In genomic region chr15:48273047-48273446, GRCh38 we compare ENCODE assay signal across 17 cellular contexts. TPM values are rescaled to one million over a fixed set of nuclear protein-coding genes. Genes with fewer than 3 reads are reported as not detected.
A peak's percentile ranks its signal among the peaks of the same experiment; 100 is the strongest.
DNase-seq lines count a peak whose midpoint lies in the region; ATAC-seq and TF ChIP-seq lines count a peak whose summit lies in the region.
"Had no signal": no experiment of that assay in that cellular context is flagged by ENCODE, and none has a peak within 500 bp of the region (broad histone marks: within the 10 kb centered on the region; RNA-seq: fewer than 3 reads in every experiment).

No MANE protein-coding gene starts in this region.

- no peak overlapping the region for H3K9ac ChIP-seq in mesendoderm (ENCODE audit: low read length)

- peaks cover 5% of the 10 kb centered on the region for H3K4me1 Mint-ChIP-seq in GM23338
- H3K4me1 Mint-ChIP-seq: CD4-positive, alpha-beta memory T cell had no signal

- no peak overlapping the region for H2BK15ac ChIP-seq in mesendoderm (replicated peaks; ENCODE audit: low read depth)

- no peak overlapping the region for H3K4ac ChIP-seq in mesendoderm (ENCODE audit: low read depth, low read length)

- peak; percentile 34 for DNase-seq in GM23338 (ENCODE audit: low spot score)
- DNase-seq in NCI-H82 (lab: John Stamatoyannopoulos, UW): peak; percentile 83
- peak; percentile 35 for DNase-seq in WERI-Rb-1
- peak; percentile 70 for DNase-seq in mesendoderm
- DNase-seq in stimulated activated naive CD4-positive, alpha-beta T cell treated with Interleukin-2 at 50 U/mL for 16 hours (lab: John Stamatoyannopoulos, UW): no peak
- no peak for DNase-seq in cardiac septum (ENCODE audit: low spot score)
- DNase-seq in NCI-H1417 treated with DMSO at 0.1 percent for 48 hours (lab: John Stamatoyannopoulos, UW): no peak
- DNase-seq: C1 segment of cervical spinal cord; CD4-positive, alpha-beta memory T cell; COR-L47; DMS153; DND-41; GDM1; GOT3; HFFc6 had no signal

- H4K20me1 ChIP-seq in GM23338 (replicated peaks; ENCODE audit: insufficient read depth): no peaks in the 10 kb centered on the region

- H3K9me2 ChIP-seq in GM23338 (ENCODE audit: insufficient read depth): peaks cover 14% of the 10 kb centered on the region; the same call in 1 of the 2 replicates

- H4K5ac ChIP-seq in mesendoderm (ENCODE audit: low read length): no peak overlapping the region

- no peaks in the 10 kb centered on the region for H3K27me3 Mint-ChIP-seq in GM23338 (ENCODE audit: insufficient read depth, low read depth, poor library complexity)

- H3K4me3 Mint-ChIP-seq in GM23338: no peak overlapping the region
- H3K4me3 Mint-ChIP-seq: CD4-positive, alpha-beta memory T cell; HFFc6 had no signal

- no peaks in the 10 kb centered on the region for H3K36me3 Mint-ChIP-seq in GM23338 (ENCODE audit: low read depth)
- H3K36me3 Mint-ChIP-seq: CD4-positive, alpha-beta memory T cell had no signal

- ATAC-seq in GM23338 (no peak), HG02610 (IDR thresholded peaks at IDR 0.05; ENCODE audit: unreplicated experiment) (no peak)

- H3K23ac ChIP-seq in mesendoderm (ENCODE audit: low read length): no peak overlapping the region

- H4K8ac ChIP-seq in mesendoderm (ENCODE audit: low read depth, low read length): no peak overlapping the region

- H3K4me3 ChIP-seq in GM23338: no peak overlapping the region
- no peak overlapping the region for H3K4me3 ChIP-seq in WERI-Rb-1 (ENCODE audit: low read depth, low read length)
- H3K4me3 ChIP-seq in mesendoderm (ENCODE audit: low read length): no peak overlapping the region
- H3K4me3 ChIP-seq: HAP-1 had no signal

- no peaks in the 10 kb centered on the region for H3K9me3 Mint-ChIP-seq in GM23338
- H3K9me3 Mint-ChIP-seq: CD4-positive, alpha-beta memory T cell; HFFc6 had no signal

- no peak overlapping the region for H3K18ac ChIP-seq in mesendoderm (ENCODE audit: low read length)

- no peak overlapping the region for H3K27ac Mint-ChIP-seq in GM23338
- H3K27ac Mint-ChIP-seq: CD4-positive, alpha-beta memory T cell; HFFc6 had no signal

- intact Hi-C loops in cardiac septum (cut with DNase I): no loop called here

- H3K79me1 ChIP-seq in mesendoderm (ENCODE audit: low read length): no peaks in the 10 kb centered on the region

- H3K4me1 ChIP-seq in GM23338 (ENCODE audit: insufficient read depth): peaks cover 20% of the 10 kb centered on the region
- H3K4me1 ChIP-seq in mesendoderm (ENCODE audit: control insufficient read depth, low read depth, low read length): no peaks in the 10 kb centered on the region

- H2AK5ac ChIP-seq in mesendoderm (ENCODE audit: low read length): no peak overlapping the region

- H3K4me2 ChIP-seq in GM23338 (no peak overlapping the region), mesendoderm (ENCODE audit: low read length) (no peak overlapping the region)

- H3K36me3 ChIP-seq in GM23338 (ENCODE audit: insufficient read depth) (no peaks in the 10 kb centered on the region), WERI-Rb-1 (no peaks in the 10 kb centered on the region), mesendoderm (ENCODE audit: control insufficient read depth, insufficient read depth, low read length) (no peaks in the 10 kb centered on the region)
- H3K36me3 ChIP-seq: HAP-1 had no signal

- no peak overlapping the region for H2BK120ac ChIP-seq in mesendoderm (ENCODE audit: low read depth, low read length)

- H3K27ac ChIP-seq in GM23338 (ENCODE audit: low read depth) (no peak overlapping the region), WERI-Rb-1 (no peak overlapping the region), mesendoderm (ENCODE audit: low read depth, low read length) (no peak overlapping the region)

- H3K56ac ChIP-seq in mesendoderm (ENCODE audit: low read length): no peak overlapping the region

- WGBS in mesendoderm (ENCODE audit: extremely low coverage, insufficient coverage, low lambda C conversion rate): no CpG with 5 or more reads among the region's 4 CpGs

- H2AFZ ChIP-seq in GM23338: 0 out of 2 replicates have a peak overlapping the region, but pooled peaks have one; percentile 18

- no peaks in the 10 kb centered on the region for H3K79me2 ChIP-seq in GM23338 (replicated peaks; ENCODE audit: insufficient read depth)
- no peaks in the 10 kb centered on the region for H3K79me2 ChIP-seq in mesendoderm (ENCODE audit: control insufficient read depth, insufficient read depth, low read length)

- H2BK5ac ChIP-seq in mesendoderm (ENCODE audit: low read length): no peak overlapping the region

- no peaks in the 10 kb centered on the region for H3F3A ChIP-seq in GM23338 (replicated peaks; ENCODE audit: low read depth)

- H3K27me3 ChIP-seq in GM23338 (ENCODE audit: insufficient read depth) (no peaks in the 10 kb centered on the region), WERI-Rb-1 (ENCODE audit: insufficient read depth, low read depth, severe bottlenecking) (no peaks in the 10 kb centered on the region), mesendoderm (ENCODE audit: insufficient read depth, low read length, poor library complexity) (no peaks in the 10 kb centered on the region)

- no peak for TF ChIP-seq CTCF in GM23338 (conservative IDR thresholded peaks at IDR 0.05; ENCODE audit: low read depth in 2 of 2)
- no peak for TF ChIP-seq CTCF in WERI-Rb-1 (IDR thresholded peaks at IDR 0.05; ENCODE audit: low read depth, low read length)

- no peaks in the 10 kb centered on the region for H3K9me3 ChIP-seq in WERI-Rb-1 (ENCODE audit: severe bottlenecking)
- H3K9me3 ChIP-seq: HAP-1 had no signal

TF ChIP-seq in GM23338, 12 proteins besides CTCF, POLR2A, EP300 and RAD21 (continues in another document):
- TF ChIP-seq ZNF331 (CRISPR knock-in tag; IDR thresholded peaks at IDR 0.05; ENCODE audit: low read depth): no peak
- TF ChIP-seq EZH2phosphoT487 (IDR thresholded peaks at IDR 0.05; ENCODE audit: unreplicated experiment): no peak
- no peak for TF ChIP-seq STAT1 (IDR thresholded peaks at IDR 0.05; ENCODE audit: unreplicated experiment)
- TF ChIP-seq ETS1 (IDR thresholded peaks at IDR 0.05): no peak
- no peak for TF ChIP-seq CREB1 (CRISPR knock-in tag; IDR thresholded peaks at IDR 0.05; ENCODE audit: low read depth)
- no peak for TF ChIP-seq JUNB (IDR thresholded peaks at IDR 0.05; ENCODE audit: unreplicated experiment)
- TF ChIP-seq REST (IDR thresholded peaks at IDR 0.05; ENCODE audit: unreplicated experiment): no peak
- no peak for TF ChIP-seq ZNF114 (CRISPR knock-in tag; IDR thresholded peaks at IDR 0.05)
- TF ChIP-seq NANOG (IDR thresholded peaks at IDR 0.05; ENCODE audit: borderline replicate concordance): no peak
- no peak for TF ChIP-seq EZH2 (IDR thresholded peaks at IDR 0.05; ENCODE audit: low read depth, unreplicated experiment)

RNA-seq across cellular contexts. Expression of gene DUT, which starts 58.2 kb away (rescaled TPM):
- total RNA-seq in GM23338 (2014; rRNA removed; shearing (Covaris generic)): 82.5 and 98.2 TPM in 2 replicates
- polyA plus RNA-seq in GM23338 (2016; fragmentation: Nextera tagmentation; extraction: Ambion mirVana): 420 and 428 TPM in 2 replicates
- polyA plus RNA-seq in mesendoderm (2013, experiment 1 of 2): 191 TPM
- 190 TPM for polyA plus RNA-seq in mesendoderm (2013, experiment 2 of 2)
- total RNA-seq in cardiac septum: 66.9 TPM

Comparison
In these comparisons a context has a peak if more than half of its experiments do, and no peak if none do; other contexts are left out.
1. DNase-seq: peak in GM23338 (single experiment), NCI-H82 (single experiment), WERI-Rb-1 (single experiment) and mesendoderm (single experiment); none in stimulated activated naive CD4-positive, alpha-beta T cell treated with Interleukin-2 at 50 U/mL for 16 hours (single experiment), cardiac septum (single experiment) and NCI-H1417 treated with DMSO at 0.1 percent for 48 hours (single experiment).